Comparison of ENCODE assay signal across 8 cellular contexts in the genomic region with DNA sequence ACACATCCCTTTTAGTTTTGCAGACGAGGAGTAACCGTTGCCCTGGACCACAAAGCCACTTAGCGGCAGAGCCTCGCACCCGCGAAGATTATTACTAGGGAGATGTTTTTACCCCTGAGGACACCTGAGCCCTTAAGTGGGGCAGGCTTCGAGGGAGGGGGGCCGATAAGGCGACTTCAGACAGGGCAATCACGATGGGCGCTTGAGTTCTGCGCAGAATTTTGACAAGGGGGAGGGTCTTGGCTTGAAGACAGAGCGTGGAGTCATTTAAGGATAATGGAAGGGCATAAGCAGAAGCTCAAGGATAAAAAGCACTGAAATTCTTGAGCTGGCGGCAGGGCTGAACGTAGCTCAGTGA. TPM values are rescaled to one million over a fixed set of nuclear protein-coding genes. Genes with fewer than 3 reads are reported as not detected.
DNase-seq lines count a peak whose midpoint lies in the region; ATAC-seq and TF ChIP-seq lines count a peak whose summit lies in the region.

No MANE protein-coding gene starts in this region.

- peak overlapping the region; percentile 85 to 94 for H3K27ac Mint-ChIP-seq in activated naive CD4-positive, alpha-beta T cell treated with anti-CD3 and anti-CD28 coated beads, Interleukin-2, amount 50 U/mL, for 72 hours

- peaks cover 11 to 12% of the 10 kb centered on the region in 2 donors for H3K36me3 Mint-ChIP-seq in activated naive CD4-positive, alpha-beta T cell treated with anti-CD3 and anti-CD28 coated beads, Interleukin-2, amount 50 U/mL, for 72 hours

- no peaks in the 10 kb centered on the region for H3K9me3 Mint-ChIP-seq in activated naive CD4-positive, alpha-beta T cell treated with anti-CD3 and anti-CD28 coated beads, Interleukin-2, amount 50 U/mL, for 72 hours

- TF ChIP-seq POLR2A in gastrocnemius medialis (IDR thresholded peaks at IDR 0.05) = no peak

- intact Hi-C loops in left ventricle myocardium inferior (cut with micrococcal nuclease) (no loop called here), gastrocnemius medialis (cut with DNase I; ENCODE audit: low total_unique reads) (loop anchor here (5.0 kb wide), 2 partner anchors 103 to 1748 kb away; partner anchors contain the start of genes BCKDHB and TENT5A)

- no peak for TF ChIP-seq CTCF in left ventricle myocardium inferior (IDR thresholded peaks at IDR 0.05; ENCODE audit: borderline replicate concordance)
- TF ChIP-seq CTCF in gastrocnemius medialis (IDR thresholded peaks at IDR 0.05 in 4 of 5, conservative IDR thresholded peaks at IDR 0.05 in 1 of 5) = no peak

- H3K27me3 ChIP-seq in left ventricle myocardium inferior (ENCODE audit: low read depth) (no peaks in the 10 kb centered on the region), gastrocnemius medialis (no peaks in the 10 kb centered on the region)

- no peaks in the 10 kb centered on the region for H3K9me3 ChIP-seq in left ventricle myocardium inferior (replicated peaks)
- no peaks in the 10 kb centered on the region for H3K9me3 ChIP-seq in gastrocnemius medialis

- in situ Hi-C loops in gastrocnemius medialis (cut with MboI; ENCODE audit: low sequenced_read_pairs in 4 of 4) = no loop called here
- in situ Hi-C loops in ACHN (cut with HindIII; ENCODE audit: low pct_ligation_motif_present, low pct_unique_long_range_greater_than_20kb, low sequenced_read_pairs) = no loop called here

- H3K27ac ChIP-seq in left ventricle myocardium inferior (replicated peaks) = peak overlapping the region; percentile 86
- peak overlapping the region; percentile 71 to 82 (median 80) for H3K27ac ChIP-seq in gastrocnemius medialis

- H3K36me3 ChIP-seq in left ventricle myocardium inferior (no peaks in the 10 kb centered on the region), gastrocnemius medialis (no peaks in the 10 kb centered on the region)

- peaks cover 18% of the 10 kb centered on the region for H3K4me1 ChIP-seq in left ventricle myocardium inferior
- H3K4me1 ChIP-seq in gastrocnemius medialis = peaks cover 7 to 12% of the 10 kb centered on the region in 2 donors

- DNase-seq in NCI-H1436 (lab: John Stamatoyannopoulos, UW) (peak; percentile 17), NCI-H1436 treated with DMSO at 0.1 percent for 48 hours (lab: John Stamatoyannopoulos, UW) (no peak), NCI-H510A (lab: John Stamatoyannopoulos, UW) (peak; percentile 12), left ventricle myocardium inferior (no peak), gastrocnemius medialis (no peak), ACHN (no peak)
- DNase-seq in activated naive CD4-positive, alpha-beta T cell treated with anti-CD3 and anti-CD28 coated beads, Interleukin-2, amount 50 U/mL, for 72 hours (ENCODE audit: low spot score in 2 of 2) = peak in 1 of 2 donors; percentile 58

- peak; percentile 18 for ATAC-seq in HG02852 (IDR thresholded peaks at IDR 0.05; ENCODE audit: unreplicated experiment)
- ATAC-seq in activated naive CD4-positive, alpha-beta T cell treated with anti-CD3 and anti-CD28 coated beads, Interleukin-2, amount 50 U/mL, for 72 hours = peak in 1 of 2 donors; percentile 26
- no peak for ATAC-seq in gastrocnemius medialis

- H3K4me3 ChIP-seq in left ventricle myocardium inferior (peak overlapping the region; percentile 76), gastrocnemius medialis (peak overlapping the region; percentile 69 to 71 (median 70))

RNA-seq across cellular contexts. Expression of gene TTK, which starts 0.6 kb away (rescaled TPM):
- total RNA-seq in activated naive CD4-positive, alpha-beta T cell treated with anti-CD3 and anti-CD28 coated beads, Interleukin-2, amount 50 U/mL, for 72 hours = 10 to 100 TPM; 32.6 to 53.8 TPM
- total RNA-seq in left ventricle myocardium inferior = 0.25 TPM
- total RNA-seq in gastrocnemius medialis = 1 to 10 TPM in 1 of 4 donors, under 1 TPM in 1, not detected in 2; 0.24 to 3.4 TPM

RNA-seq across cellular contexts. Expression of gene ELOVL4, which starts 56.5 kb away (rescaled TPM):
- total RNA-seq in activated naive CD4-positive, alpha-beta T cell treated with anti-CD3 and anti-CD28 coated beads, Interleukin-2, amount 50 U/mL, for 72 hours = under 1 TPM; 0.60 to 0.61 TPM
- 0.19 TPM for total RNA-seq in left ventricle myocardium inferior
- under 1 TPM in 1 of 4 donors, not detected in 3; 0.15 TPM for total RNA-seq in gastrocnemius medialis

Comparison
In these comparisons a context has a peak if more than half of its experiments do, and no peak if none do; other contexts are left out.
1. DNase-seq: peak in NCI-H1436 (single experiment) and NCI-H510A (single experiment); none in NCI-H1436 treated with DMSO at 0.1 percent for 48 hours (single experiment), left ventricle myocardium inferior (single experiment), gastrocnemius medialis (0 of 2) and ACHN (single experiment).
2. RNA of gene TTK, which starts 0.6 kb away (total RNA-seq): 32.6 to 53.8 TPM in activated naive CD4-positive, alpha-beta T cell treated with anti-CD3 and anti-CD28 coated beads, Interleukin-2, amount 50 U/mL, for 72 hours; 0.25 TPM in left ventricle myocardium inferior (single experiment) and 0.24 to 3.4 TPM in gastrocnemius medialis; every median in the first group is over 4 times any median in the second.